In the genomic region with DNA sequence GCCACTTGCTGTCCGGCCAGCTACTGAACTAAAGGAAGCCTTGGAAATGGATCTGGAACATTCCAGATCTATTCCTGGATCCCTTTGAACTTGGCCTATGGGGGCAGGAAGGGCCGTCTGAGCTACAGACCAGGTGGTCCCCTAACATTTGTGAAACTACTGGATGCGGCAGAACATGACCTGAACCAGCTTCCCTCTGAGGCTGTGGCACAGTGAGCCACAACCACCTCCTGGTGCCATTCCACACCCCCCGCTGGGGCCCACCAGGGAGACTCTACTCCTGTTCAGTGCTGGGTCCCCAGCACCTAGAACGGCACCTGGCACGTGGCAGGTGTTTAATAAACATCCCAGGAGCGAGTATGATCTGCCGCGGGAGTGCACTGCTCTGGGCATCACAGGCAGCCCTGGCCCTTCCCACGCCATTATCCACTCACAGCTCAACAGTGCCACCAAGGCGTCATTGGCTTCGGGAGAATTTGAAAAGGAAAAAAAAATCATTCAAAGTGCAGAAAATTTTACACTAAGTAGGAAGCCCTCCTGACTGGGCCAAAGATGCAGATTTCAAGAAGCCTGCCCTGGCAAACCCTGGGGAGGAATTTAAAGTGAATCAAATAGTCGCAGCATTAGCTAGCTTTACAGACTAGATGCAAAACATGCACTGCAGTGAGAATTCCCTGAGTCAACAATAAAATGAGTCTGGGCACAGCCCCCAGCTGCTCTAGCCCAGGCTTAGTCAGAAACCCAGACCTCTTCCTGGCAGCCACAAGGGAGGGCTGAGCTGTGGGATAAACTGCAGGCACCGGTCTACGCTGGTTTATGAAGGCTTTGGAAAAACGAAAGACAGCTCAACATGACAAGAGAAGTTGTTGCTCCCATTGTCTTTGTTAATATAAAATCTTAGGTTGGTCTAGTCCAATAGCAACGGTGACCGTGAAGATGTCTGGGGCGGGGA, we compare ENCODE assay signal across 9 cellular contexts. TPM values are rescaled to one million over a fixed set of nuclear protein-coding genes. Genes with fewer than 3 reads are reported as not detected.
DNase-seq lines count a peak whose midpoint lies in the region; ATAC-seq and TF ChIP-seq lines count a peak whose summit lies in the region.
"Had no signal": no experiment of that assay in that cellular context is flagged by ENCODE, and none has a peak within 500 bp of the region (broad histone marks: within the 10 kb centered on the region; RNA-seq: fewer than 3 reads in every experiment).

No MANE protein-coding gene starts in this region.

- ATAC-seq in HG03520 (IDR thresholded peaks at IDR 0.05; ENCODE audit: unreplicated experiment) = no peak

- H3K36me3 Mint-ChIP-seq in T-helper 2 cell treated with Interferon-gamma antibody and Interleukin-4, amounts not matched to agents 5 μg/mL and 100 μg/mL, for 36 hours (ENCODE audit: low read depth) = no peaks in the 10 kb centered on the region

- peaks cover 36% of the 10 kb centered on the region for H3K27me3 ChIP-seq in left ventricle myocardium inferior (ENCODE audit: low read depth)
- no peaks in the 10 kb centered on the region for H3K27me3 ChIP-seq in right atrium auricular region
- no peaks in the 10 kb centered on the region for H3K27me3 ChIP-seq in vagina
- H3K27me3 ChIP-seq: Peyer's patch had no signal

- DNase-seq in left ventricle myocardium inferior (no peak), right atrium auricular region (ENCODE audit: low spot score) (no peak), SHP77 (lab: John Stamatoyannopoulos, UW) (peak; percentile 74 to 80), iris pigment epithelial cell (ENCODE audit: low read depth) (peak; percentile 70), vagina (ENCODE audit: extremely low spot score in 2 of 2) (no peak)
- DNase-seq in T-helper 2 cell treated with Interferon-gamma antibody and Interleukin-4, amounts not matched to agents 5 μg/mL and 100 μg/mL, for 36 hours (ENCODE audit: low spot score) = no peak
- DNase-seq in activated effector memory CD4-positive, alpha-beta T cell treated with Interleukin-2 at 50 U/mL for 16 hours = no peak

- intact Hi-C loops in left ventricle myocardium inferior (cut with micrococcal nuclease) (no loop called here), vagina (cut with DNase I) (loop anchor here (5.0 kb wide), 1 partner anchor 1331 kb away; no protein-coding TSS in a partner anchor)

- H3K36me3 ChIP-seq in left ventricle myocardium inferior (no peaks in the 10 kb centered on the region), right atrium auricular region (no peaks in the 10 kb centered on the region), vagina (no peaks in the 10 kb centered on the region)
- H3K36me3 ChIP-seq: Peyer's patch had no signal

- H3K27me3 Mint-ChIP-seq in T-helper 2 cell treated with Interferon-gamma antibody and Interleukin-4, amounts not matched to agents 5 μg/mL and 100 μg/mL, for 36 hours (ENCODE audit: low read depth) = peaks cover 2% of the 10 kb centered on the region

- H3K4me1 ChIP-seq in left ventricle myocardium inferior (peaks cover 26% of the 10 kb centered on the region), right atrium auricular region (peaks cover 0 to 23% of the 10 kb centered on the region in 2 donors), vagina (peaks cover 23% of the 10 kb centered on the region)
- H3K4me1 ChIP-seq: Peyer's patch had no signal

- no peak overlapping the region for H3K4me3 Mint-ChIP-seq in T-helper 2 cell treated with Interferon-gamma antibody and Interleukin-4, amounts not matched to agents 5 μg/mL and 100 μg/mL, for 36 hours

- no peak for TF ChIP-seq POLR2A in vagina (IDR thresholded peaks at IDR 0.05)

- H3K4me1 Mint-ChIP-seq in T-helper 2 cell treated with Interferon-gamma antibody and Interleukin-4, amounts not matched to agents 5 μg/mL and 100 μg/mL, for 36 hours (ENCODE audit: low read depth) = no peaks in the 10 kb centered on the region

- TF ChIP-seq CTCF in left ventricle myocardium inferior (IDR thresholded peaks at IDR 0.05; ENCODE audit: borderline replicate concordance) (peak; percentile 41), right atrium auricular region (IDR thresholded peaks at IDR 0.05) (peak in 1 of 2 donors; percentile 43), vagina (IDR thresholded peaks at IDR 0.05) (no peak)

- H3K27ac Mint-ChIP-seq in T-helper 2 cell treated with Interferon-gamma antibody and Interleukin-4, amounts not matched to agents 5 μg/mL and 100 μg/mL, for 36 hours = no peak overlapping the region

- no peaks in the 10 kb centered on the region for H3K9me3 Mint-ChIP-seq in T-helper 2 cell treated with Interferon-gamma antibody and Interleukin-4, amounts not matched to agents 5 μg/mL and 100 μg/mL, for 36 hours

- H3K9me3 ChIP-seq in left ventricle myocardium inferior (replicated peaks) (no peaks in the 10 kb centered on the region), right atrium auricular region (no peaks in the 10 kb centered on the region), vagina (no peaks in the 10 kb centered on the region)
- H3K9me3 ChIP-seq: Peyer's patch had no signal

- H3K4me3 ChIP-seq in left ventricle myocardium inferior (no peak overlapping the region), right atrium auricular region (no peak overlapping the region), vagina (no peak overlapping the region)
- H3K4me3 ChIP-seq: Peyer's patch had no signal

- no peak overlapping the region for H3K27ac ChIP-seq in left ventricle myocardium inferior (replicated peaks)
- H3K27ac ChIP-seq in right atrium auricular region = peak overlapping the region in 1 of 2 donors; percentile 16
- H3K27ac ChIP-seq in vagina = no peak overlapping the region

RNA-seq across cellular contexts. Expression of a gene that starts 14.3 kb away (rescaled TPM):
- total RNA-seq in left ventricle myocardium inferior (1.8 TPM), right atrium auricular region (1 to 10 TPM; 1.5 TPM), vagina (1.7 TPM)

RNA-seq across cellular contexts. Expression of a gene that starts 35.9 kb away (rescaled TPM):
- total RNA-seq in left ventricle myocardium inferior (0.08 TPM), right atrium auricular region (under 1 TPM in 1 of 2 donors, not detected in 1; 0.12 TPM), vagina (3.2 TPM)

Comparison
In these comparisons a context has a peak if more than half of its experiments do, and no peak if none do; other contexts are left out.
1. DNase-seq: peak in SHP77 (2 of 2) and iris pigment epithelial cell (single experiment); none in left ventricle myocardium inferior (single experiment), right atrium auricular region (single experiment), T-helper 2 cell treated with Interferon-gamma antibody and Interleukin-4, amounts not matched to agents 5 μg/mL and 100 μg/mL, for 36 hours (single experiment), activated effector memory CD4-positive, alpha-beta T cell treated with Interleukin-2 at 50 U/mL for 16 hours (single experiment) and vagina (0 of 2).